In genomic region chr2:55879976-55880375, GRCh38 we compare ENCODE assay signal across 23 cellular contexts. TPM values are rescaled to one million over a fixed set of nuclear protein-coding genes. Genes with fewer than 3 reads are reported as not detected.
DNase-seq lines count a peak whose midpoint lies in the region; ATAC-seq, FAIRE-seq and TF ChIP-seq lines count a peak whose summit lies in the region.
"Had no signal": no experiment of that assay in that cellular context is flagged by ENCODE, and none has a peak within 500 bp of the region (broad histone marks: within the 10 kb centered on the region; RNA-seq: fewer than 3 reads in every experiment).

No MANE protein-coding gene starts in this region.

- H3K4me1 ChIP-seq in right cardiac atrium (ENCODE audit: control insufficient read depth, insufficient read depth, low read length) (peaks cover 14% of the 10 kb centered on the region), endothelial cell of umbilical vein (ENCODE audit: control insufficient read depth, extremely low read depth, insufficient read depth, low read length) (peaks cover 78% of the 10 kb centered on the region), lung (ENCODE audit: control insufficient read depth in 2 of 2, insufficient read depth in 2 of 2, low read length in 2 of 2) (peaks cover 0 to 4% of the 10 kb centered on the region in 2 donors)

- no TSS peak for BruUV-seq in endothelial cell of umbilical vein (replicated peaks; lab: Mats Ljungman, UMichigan)

- POLR2A ChIA-PET in endothelial cell of umbilical vein (lab: Charles Lee): no interaction called here

- intact Hi-C loops in right cardiac atrium (cut with DNase I) (loop anchor here in 1 of 4 donors (10.0 kb wide), 2 partner anchors 75 kb away; no protein-coding TSS in a partner anchor), Right ventricle myocardium superior (cut with DNase I) (no loop called here), endothelial cell of umbilical vein (cut with micrococcal nuclease) (no loop called here)

- TF ChIP-seq CTCF in endothelial cell of umbilical vein (IDR thresholded peaks at IDR 0.05; ENCODE audit: extremely low read depth in 1 of 2, insufficient read depth in 1 of 2, low read depth in 1 of 2, low read length in 2 of 2): no peak
- no peak for TF ChIP-seq CTCF in lung (IDR thresholded peaks at IDR 0.05; ENCODE audit: control extremely low read depth, extremely low read depth)

- no peak for DNase-seq in right cardiac atrium
- no peak for DNase-seq in Right ventricle myocardium superior
- no peak for DNase-seq in endothelial cell of umbilical vein (ENCODE audit: low read depth, low spot score)
- DNase-seq in lung (ENCODE audit: low spot score): no peak
- no peak for DNase-seq in cerebellar nuclear complex (lab: John Stamatoyannopoulos, UW)
- DNase-seq in NCI-H1694 treated with DMSO at 0.1 percent for 48 hours (lab: John Stamatoyannopoulos, UW): no peak
- DNase-seq in activated CD8-positive, alpha-beta memory T cell treated with anti-CD3 and anti-CD28 coated beads, Interleukin-2, amount 10 ng/mL, durations not matched to agents 7 days and 5 days: no peak
- DNase-seq: ACHN; activated CD4-positive, alpha-beta T cell treated with anti-CD3 and anti-CD28 coated beads, Interleukin-2, amount 50 U/mL, for 1 hour; CD4-positive, alpha-beta T cell; dermis blood vessel endothelial cell; DND-41; H7; heart left ventricle; MM.1S; natural killer cell; NCI-H1930; NCI-H446; posterior cingulate gyrus; SHP77 treated with DMSO at 0.1 percent for 48 hours; T-helper 1 cell; testis had no signal

- dilution Hi-C loops in endothelial cell of umbilical vein (cut with MboI; ENCODE audit: extremely low pct_ligation_motif_present, low sequenced_read_pairs): loop anchor here (25.0 kb wide), 1 partner anchor 107 kb away; no protein-coding TSS in a partner anchor

- H3K4me3 Mint-ChIP-seq in activated CD8-positive, alpha-beta memory T cell treated with anti-CD3 and anti-CD28 coated beads, Interleukin-2, amount 10 ng/mL, durations not matched to agents 7 days and 5 days: no peak overlapping the region
- H3K4me3 Mint-ChIP-seq: CD4-positive, alpha-beta T cell; natural killer cell had no signal

- no peaks in the 10 kb centered on the region for H3K27me3 Mint-ChIP-seq in activated CD8-positive, alpha-beta memory T cell treated with anti-CD3 and anti-CD28 coated beads, Interleukin-2, amount 10 ng/mL, durations not matched to agents 7 days and 5 days

- no peak overlapping the region for H3K27ac ChIP-seq in right cardiac atrium (ENCODE audit: low read length)
- no peak overlapping the region for H3K27ac ChIP-seq in endothelial cell of umbilical vein (ENCODE audit: insufficient read depth, low read depth, low read length)
- no peak overlapping the region for H3K27ac ChIP-seq in lung (ENCODE audit: low read depth in 1 of 2, low read length in 1 of 2)
- H3K27ac ChIP-seq: testis had no signal

- H2AFZ ChIP-seq in endothelial cell of umbilical vein (ENCODE audit: low read depth, low read length): no peak overlapping the region

- peak; percentile 73 for TF ChIP-seq POLR2A in endothelial cell of umbilical vein (IDR thresholded peaks at IDR 0.05; ENCODE audit: low read depth, low read length)

- H3K9me3 Mint-ChIP-seq in activated CD8-positive, alpha-beta memory T cell treated with anti-CD3 and anti-CD28 coated beads, Interleukin-2, amount 10 ng/mL, durations not matched to agents 7 days and 5 days (ENCODE audit: low read depth): no peaks in the 10 kb centered on the region
- H3K9me3 Mint-ChIP-seq: CD4-positive, alpha-beta T cell had no signal

- no peaks in the 10 kb centered on the region for H3K36me3 Mint-ChIP-seq in activated CD8-positive, alpha-beta memory T cell treated with anti-CD3 and anti-CD28 coated beads, Interleukin-2, amount 10 ng/mL, durations not matched to agents 7 days and 5 days
- H3K36me3 Mint-ChIP-seq: natural killer cell had no signal

- WGBS in right cardiac atrium: 31% methylated on average over 3 of the region's 3 CpGs
- 43 to 56% methylated on average over 3 of the region's 3 CpGs for WGBS in lung, 2 donors

- no peaks in the 10 kb centered on the region for H3K9me1 ChIP-seq in endothelial cell of umbilical vein (replicated peaks; ENCODE audit: control insufficient read depth, extremely low read depth, insufficient read depth, low read length)

- peaks cover 5% of the 10 kb centered on the region for H4K20me1 ChIP-seq in endothelial cell of umbilical vein (replicated peaks; ENCODE audit: control insufficient read depth, extremely low read depth, insufficient read depth, low read length)

- H3K4me3 ChIP-seq in right cardiac atrium (ENCODE audit: low read length): no peak overlapping the region
- H3K4me3 ChIP-seq in endothelial cell of umbilical vein (replicated peaks in 1 of 3; ENCODE audit: insufficient read depth in 1 of 3, low read depth in 1 of 3, low read length in 3 of 3): no peak overlapping the region
- no peak overlapping the region for H3K4me3 ChIP-seq in lung
- H3K4me3 ChIP-seq: heart left ventricle, testis had no signal

- H3K79me2 ChIP-seq in endothelial cell of umbilical vein (ENCODE audit: control insufficient read depth, insufficient read depth, low read length): peaks cover 89% of the 10 kb centered on the region

- FAIRE-seq in endothelial cell of umbilical vein (lab: Jason Lieb, UNC): no peak

- no peak overlapping the region for H3K9ac ChIP-seq in endothelial cell of umbilical vein (replicated peaks; ENCODE audit: extremely low read depth, insufficient read depth, low read length)

- ATAC-seq in right cardiac atrium (peak; percentile 41 to 56), Right ventricle myocardium superior (ENCODE audit: poor library complexity) (no peak), lung (ENCODE audit: insufficient read depth, low FRiP score) (peak; percentile 63), GM18861 (IDR thresholded peaks at IDR 0.05; ENCODE audit: unreplicated experiment) (no peak)
- no peak for ATAC-seq in activated CD8-positive, alpha-beta memory T cell treated with anti-CD3 and anti-CD28 coated beads, Interleukin-2, amount 10 ng/mL, durations not matched to agents 7 days and 5 days
- ATAC-seq: heart left ventricle, natural killer cell had no signal

- no peak overlapping the region for H3K27ac Mint-ChIP-seq in activated CD8-positive, alpha-beta memory T cell treated with anti-CD3 and anti-CD28 coated beads, Interleukin-2, amount 10 ng/mL, durations not matched to agents 7 days and 5 days
- H3K27ac Mint-ChIP-seq: CD4-positive, alpha-beta T cell; natural killer cell had no signal

- H3K9me3 ChIP-seq in right cardiac atrium (ENCODE audit: control insufficient read depth, low read length): no peaks in the 10 kb centered on the region
- no peaks in the 10 kb centered on the region for H3K9me3 ChIP-seq in endothelial cell of umbilical vein (replicated peaks; ENCODE audit: control insufficient read depth, insufficient read depth, low read length)
- H3K9me3 ChIP-seq in lung (ENCODE audit: control insufficient read depth in 2 of 2, insufficient read depth in 1 of 2, low read length in 1 of 2): no peaks in the 10 kb centered on the region
- H3K9me3 ChIP-seq: heart left ventricle, testis had no signal

- H3K27me3 ChIP-seq in right cardiac atrium (ENCODE audit: control insufficient read depth, insufficient read depth) (no peaks in the 10 kb centered on the region), endothelial cell of umbilical vein (ENCODE audit: control insufficient read depth in 2 of 2, insufficient read depth in 2 of 2, low read length in 2 of 2) (no peaks in the 10 kb centered on the region), lung (ENCODE audit: control insufficient read depth, insufficient read depth) (no peaks in the 10 kb centered on the region)
- H3K27me3 ChIP-seq: heart left ventricle, testis had no signal

- CTCF ChIA-PET in endothelial cell of umbilical vein (lab: Charles Lee): interaction anchor here (0.6 to 1.7 kb wide), 2 partner anchors 25 to 251 kb away, joined by 3 to 4 read pairs; no protein-coding TSS in a partner anchor
- CTCF ChIA-PET in activated CD8-positive, alpha-beta memory T cell treated with anti-CD3 and anti-CD28 coated beads, Interleukin-2, amount 10 ng/mL, durations not matched to agents 7 days and 5 days (lab: Charles Lee): no interaction called here

- H3K4me2 ChIP-seq in endothelial cell of umbilical vein (ENCODE audit: insufficient read depth, low read length): no peak overlapping the region

- H3K36me3 ChIP-seq in endothelial cell of umbilical vein (ENCODE audit: control insufficient read depth in 2 of 2, extremely low read depth in 1 of 2, insufficient read depth in 2 of 2, low read length in 2 of 2) (peaks cover 45 to 86% of the 10 kb centered on the region in 2 experiments), lung (ENCODE audit: control insufficient read depth in 2 of 2, insufficient read depth in 2 of 2, low read length in 2 of 2) (peaks cover 0 to 5% of the 10 kb centered on the region in 2 donors)

- H3K4me1 Mint-ChIP-seq in activated CD8-positive, alpha-beta memory T cell treated with anti-CD3 and anti-CD28 coated beads, Interleukin-2, amount 10 ng/mL, durations not matched to agents 7 days and 5 days: no peaks in the 10 kb centered on the region
- H3K4me1 Mint-ChIP-seq: natural killer cell had no signal

TF ChIP-seq in endothelial cell of umbilical vein, 7 proteins besides CTCF, POLR2A, EP300 and RAD21:
- peak; percentile 36 for TF ChIP-seq POLR2AphosphoS5 (IDR thresholded peaks at IDR 0.05; ENCODE audit: insufficient read depth, low read depth, low read length)
- no peak for TF ChIP-seq EZH2 (IDR thresholded peaks at IDR 0.05; ENCODE audit: borderline replicate concordance, low read depth, low read length, severe bottlenecking)

RNA-seq across cellular contexts. Expression of gene EFEMP1, which starts 43.6 kb away (rescaled TPM):
- total RNA-seq in right cardiac atrium: 100 to 1,000 TPM in 3 of 4 donors, 10 to 100 TPM in 1; 96.0 to 305 (median 164) TPM
- 131 TPM for polyA plus RNA-seq in right cardiac atrium
- 62.5 TPM for total RNA-seq in Right ventricle myocardium superior
- total RNA-seq in endothelial cell of umbilical vein: 2,354 and 2,981 TPM in 2 replicates
- 10,356 and 11,813 TPM in 2 replicates for polyA plus RNA-seq in endothelial cell of umbilical vein
- 7,787 and 8,501 TPM in 2 replicates for polyA plus RNA-seq in endothelial cell of umbilical vein (2011; cell fraction: cytosol; rRNA removed)
- 6,181 and 7,713 TPM in 2 replicates for polyA plus RNA-seq in endothelial cell of umbilical vein (2011; cell fraction: nucleus; rRNA removed)
- 2,631 and 3,819 TPM in 2 replicates for polyA plus RNA-seq in endothelial cell of umbilical vein (2012)
- 9,211 and 9,669 TPM in 2 replicates for polyA minus RNA-seq in endothelial cell of umbilical vein
- 38.8 TPM for polyA minus RNA-seq in endothelial cell of umbilical vein (2011; cell fraction: cytosol; rRNA and poly(A)+ RNA removed)
- 5,639 and 5,640 TPM in 2 replicates for polyA minus RNA-seq in endothelial cell of umbilical vein (2011; cell fraction: nucleus; rRNA and poly(A)+ RNA removed)
- 100 to 1,000 TPM; 190 to 205 TPM for total RNA-seq in lung
- polyA plus RNA-seq in lung: 100 to 1,000 TPM; 112 to 127 TPM
- not detected for total RNA-seq in activated CD8-positive, alpha-beta memory T cell treated with anti-CD3 and anti-CD28 coated beads, Interleukin-2, amount 10 ng/mL, durations not matched to agents 7 days and 5 days
- total RNA-seq: CD4-positive, alpha-beta T cell; natural killer cell had no signal

Comparison
In these comparisons a context has a peak if more than half of its experiments do, and no peak if none do; other contexts are left out.
1. ATAC-seq: peak in right cardiac atrium (2 of 2) and lung (single experiment); none in Right ventricle myocardium superior (single experiment), activated CD8-positive, alpha-beta memory T cell treated with anti-CD3 and anti-CD28 coated beads, Interleukin-2, amount 10 ng/mL, durations not matched to agents 7 days and 5 days (single experiment) and GM18861 (single experiment).
2. RNA of gene EFEMP1, which starts 43.6 kb away (total RNA-seq): 2,354 to 2,981 TPM in endothelial cell of umbilical vein, 190 to 205 TPM in lung, 96.0 to 305 TPM in right cardiac atrium and 62.5 TPM in Right ventricle myocardium superior (single experiment); not detected in activated CD8-positive, alpha-beta memory T cell treated with anti-CD3 and anti-CD28 coated beads, Interleukin-2, amount 10 ng/mL, durations not matched to agents 7 days and 5 days; every median in the first group is over 10 times any median in the second.